1 cellular context compared by ENCODE assay signal in genomic region chr1:23554481-23555224, GRCh38.
TF ChIP-seq lines count a peak whose summit lies in the region.

No MANE protein-coding gene starts in this region.

TF ChIP-seq in K562, 482 proteins besides CTCF, POLR2A, EP300 and RAD21 (continued from another document and continues in another):
- TF ChIP-seq ZBTB40 (IDR thresholded peaks at IDR 0.05): peak; percentile 55; the same call in 1 of the 2 replicates
- TF ChIP-seq ZBTB40 (CRISPR knock-in tag; IDR thresholded peaks at IDR 0.05): no peak
- TF ChIP-seq, protein P1, sequence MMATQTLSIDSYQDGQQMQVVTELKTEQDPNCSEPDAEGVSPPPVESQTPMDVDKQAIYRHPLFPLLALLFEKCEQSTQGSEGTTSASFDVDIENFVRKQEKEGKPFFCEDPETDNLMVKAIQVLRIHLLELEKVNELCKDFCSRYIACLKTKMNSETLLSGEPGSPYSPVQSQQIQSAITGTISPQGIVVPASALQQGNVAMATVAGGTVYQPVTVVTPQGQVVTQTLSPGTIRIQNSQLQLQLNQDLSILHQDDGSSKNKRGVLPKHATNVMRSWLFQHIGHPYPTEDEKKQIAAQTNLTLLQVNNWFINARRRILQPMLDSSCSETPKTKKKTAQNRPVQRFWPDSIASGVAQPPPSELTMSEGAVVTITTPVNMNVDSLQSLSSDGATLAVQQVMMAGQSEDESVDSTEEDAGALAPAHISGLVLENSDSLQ (IDR thresholded peaks at IDR 0.05): no peak
- no peak for TF ChIP-seq HEY1 (CRISPR knock-in tag; IDR thresholded peaks at IDR 0.05; ENCODE audit: borderline replicate concordance)
- TF ChIP-seq HMBOX1 (IDR thresholded peaks at IDR 0.05): no peak
- TF ChIP-seq ZNF780A (CRISPR knock-in tag; IDR thresholded peaks at IDR 0.05): no peak
- TF ChIP-seq NFYB (IDR thresholded peaks at IDR 0.05; ENCODE audit: extremely low read depth, insufficient read length): no peak
- no peak for TF ChIP-seq U2AF1 (optimal IDR thresholded peaks at IDR 0.05; ENCODE audit: low read depth, low read length)
- no peak for TF ChIP-seq KDM1A (IDR thresholded peaks at IDR 0.05)
- TF ChIP-seq, protein P2, sequence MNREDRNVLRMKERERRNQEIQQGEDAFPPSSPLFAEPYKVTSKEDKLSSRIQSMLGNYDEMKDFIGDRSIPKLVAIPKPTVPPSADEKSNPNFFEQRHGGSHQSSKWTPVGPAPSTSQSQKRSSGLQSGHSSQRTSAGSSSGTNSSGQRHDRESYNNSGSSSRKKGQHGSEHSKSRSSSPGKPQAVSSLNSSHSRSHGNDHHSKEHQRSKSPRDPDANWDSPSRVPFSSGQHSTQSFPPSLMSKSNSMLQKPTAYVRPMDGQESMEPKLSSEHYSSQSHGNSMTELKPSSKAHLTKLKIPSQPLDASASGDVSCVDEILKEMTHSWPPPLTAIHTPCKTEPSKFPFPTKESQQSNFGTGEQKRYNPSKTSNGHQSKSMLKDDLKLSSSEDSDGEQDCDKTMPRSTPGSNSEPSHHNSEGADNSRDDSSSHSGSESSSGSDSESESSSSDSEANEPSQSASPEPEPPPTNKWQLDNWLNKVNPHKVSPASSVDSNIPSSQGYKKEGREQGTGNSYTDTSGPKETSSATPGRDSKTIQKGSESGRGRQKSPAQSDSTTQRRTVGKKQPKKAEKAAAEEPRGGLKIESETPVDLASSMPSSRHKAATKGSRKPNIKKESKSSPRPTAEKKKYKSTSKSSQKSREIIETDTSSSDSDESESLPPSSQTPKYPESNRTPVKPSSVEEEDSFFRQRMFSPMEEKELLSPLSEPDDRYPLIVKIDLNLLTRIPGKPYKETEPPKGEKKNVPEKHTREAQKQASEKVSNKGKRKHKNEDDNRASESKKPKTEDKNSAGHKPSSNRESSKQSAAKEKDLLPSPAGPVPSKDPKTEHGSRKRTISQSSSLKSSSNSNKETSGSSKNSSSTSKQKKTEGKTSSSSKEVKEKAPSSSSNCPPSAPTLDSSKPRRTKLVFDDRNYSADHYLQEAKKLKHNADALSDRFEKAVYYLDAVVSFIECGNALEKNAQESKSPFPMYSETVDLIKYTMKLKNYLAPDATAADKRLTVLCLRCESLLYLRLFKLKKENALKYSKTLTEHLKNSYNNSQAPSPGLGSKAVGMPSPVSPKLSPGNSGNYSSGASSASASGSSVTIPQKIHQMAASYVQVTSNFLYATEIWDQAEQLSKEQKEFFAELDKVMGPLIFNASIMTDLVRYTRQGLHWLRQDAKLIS (CRISPR knock-in tag; IDR thresholded peaks at IDR 0.05): no peak; the same call in 1 of the 2 replicates
- TF ChIP-seq ZNF121 (CRISPR knock-in tag; conservative IDR thresholded peaks at IDR 0.05): no peak
- TF ChIP-seq NFE2L1 (tag; IDR thresholded peaks at IDR 0.05; ENCODE audit: borderline replicate concordance, low read depth): no peak
- TF ChIP-seq ZSCAN29 (IDR thresholded peaks at IDR 0.05): peak; percentile 9; the same call in 1 of the 2 replicates
- no peak for TF ChIP-seq ILF3 (IDR thresholded peaks at IDR 0.05; ENCODE audit: borderline replicate concordance)
- TF ChIP-seq, protein P3, sequence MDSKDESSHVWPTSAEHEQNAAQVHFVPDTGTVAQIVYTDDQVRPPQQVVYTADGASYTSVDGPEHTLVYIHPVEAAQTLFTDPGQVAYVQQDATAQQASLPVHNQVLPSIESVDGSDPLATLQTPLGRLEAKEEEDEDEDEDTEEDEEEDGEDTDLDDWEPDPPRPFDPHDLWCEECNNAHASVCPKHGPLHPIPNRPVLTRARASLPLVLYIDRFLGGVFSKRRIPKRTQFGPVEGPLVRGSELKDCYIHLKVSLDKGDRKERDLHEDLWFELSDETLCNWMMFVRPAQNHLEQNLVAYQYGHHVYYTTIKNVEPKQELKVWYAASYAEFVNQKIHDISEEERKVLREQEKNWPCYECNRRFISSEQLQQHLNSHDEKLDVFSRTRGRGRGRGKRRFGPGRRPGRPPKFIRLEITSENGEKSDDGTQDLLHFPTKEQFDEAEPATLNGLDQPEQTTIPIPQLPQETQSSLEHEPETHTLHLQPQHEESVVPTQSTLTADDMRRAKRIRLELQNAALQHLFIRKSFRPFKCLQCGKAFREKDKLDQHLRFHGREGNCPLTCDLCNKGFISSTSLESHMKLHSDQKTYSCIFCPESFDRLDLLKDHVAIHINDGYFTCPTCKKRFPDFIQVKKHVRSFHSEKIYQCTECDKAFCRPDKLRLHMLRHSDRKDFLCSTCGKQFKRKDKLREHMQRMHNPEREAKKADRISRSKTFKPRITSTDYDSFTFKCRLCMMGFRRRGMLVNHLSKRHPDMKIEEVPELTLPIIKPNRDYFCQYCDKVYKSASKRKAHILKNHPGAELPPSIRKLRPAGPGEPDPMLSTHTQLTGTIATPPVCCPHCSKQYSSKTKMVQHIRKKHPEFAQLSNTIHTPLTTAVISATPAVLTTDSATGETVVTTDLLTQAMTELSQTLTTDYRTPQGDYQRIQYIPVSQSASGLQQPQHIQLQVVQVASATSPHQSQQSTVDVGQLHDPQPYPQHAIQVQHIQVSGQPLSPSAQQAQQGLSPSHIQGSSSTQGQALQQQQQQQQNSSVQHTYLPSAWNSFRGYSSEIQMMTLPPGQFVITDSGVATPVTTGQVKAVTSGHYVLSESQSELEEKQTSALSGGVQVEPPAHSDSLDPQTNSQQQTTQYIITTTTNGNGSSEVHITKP (IDR thresholded peaks at IDR 0.05; ENCODE audit: partially characterized antibody): no peak
- TF ChIP-seq IRF9 (tag; IDR thresholded peaks at IDR 0.05): no peak
- no peak for TF ChIP-seq NR0B1 (IDR thresholded peaks at IDR 0.05; ENCODE audit: partially characterized antibody)
- peak; percentile 55; the same call in 1 of the 2 replicates for TF ChIP-seq MBD2 (IDR thresholded peaks at IDR 0.05; ENCODE audit: borderline replicate concordance, low read depth)
- no peak for TF ChIP-seq PYGO2 (tag; IDR thresholded peaks at IDR 0.05)
- no peak for TF ChIP-seq ZNF444 (CRISPR knock-in tag; IDR thresholded peaks at IDR 0.05)
- no peak for TF ChIP-seq ZNF134 (CRISPR knock-in tag; conservative IDR thresholded peaks at IDR 0.05)
- TF ChIP-seq FOXM1 (IDR thresholded peaks at IDR 0.05; ENCODE audit: low read depth): no peak
- TF ChIP-seq FOXM1 (CRISPR knock-in tag; IDR thresholded peaks at IDR 0.05; ENCODE audit: low read depth): no peak; the same call in 1 of the 2 replicates
- no peak for TF ChIP-seq ZNF696 (CRISPR knock-in tag; conservative IDR thresholded peaks at IDR 0.05)
- TF ChIP-seq, protein P4, sequence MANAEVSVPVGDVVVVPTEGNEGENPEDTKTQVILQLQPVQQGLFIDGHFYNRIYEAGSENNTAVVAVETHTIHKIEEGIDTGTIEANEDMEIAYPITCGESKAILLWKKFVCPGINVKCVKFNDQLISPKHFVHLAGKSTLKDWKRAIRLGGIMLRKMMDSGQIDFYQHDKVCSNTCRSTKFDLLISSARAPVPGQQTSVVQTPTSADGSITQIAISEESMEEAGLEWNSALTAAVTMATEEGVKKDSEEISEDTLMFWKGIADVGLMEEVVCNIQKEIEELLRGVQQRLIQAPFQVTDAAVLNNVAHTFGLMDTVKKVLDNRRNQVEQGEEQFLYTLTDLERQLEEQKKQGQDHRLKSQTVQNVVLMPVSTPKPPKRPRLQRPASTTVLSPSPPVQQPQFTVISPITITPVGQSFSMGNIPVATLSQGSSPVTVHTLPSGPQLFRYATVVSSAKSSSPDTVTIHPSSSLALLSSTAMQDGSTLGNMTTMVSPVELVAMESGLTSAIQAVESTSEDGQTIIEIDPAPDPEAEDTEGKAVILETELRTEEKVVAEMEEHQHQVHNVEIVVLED (CRISPR knock-in tag; IDR thresholded peaks at IDR 0.05): no peak
- no peak for TF ChIP-seq FOXA3 (CRISPR knock-in tag; conservative IDR thresholded peaks at IDR 0.05 in 1 of 2, IDR thresholded peaks at IDR 0.05 in 1 of 2)
- TF ChIP-seq MXI1 (IDR thresholded peaks at IDR 0.05; ENCODE audit: low read depth, low read length): peak; percentile 66; the same call in 1 of the 2 replicates
- no peak; the same call in 1 of the 2 replicates for TF ChIP-seq ETV1 (tag; conservative IDR thresholded peaks at IDR 0.05; ENCODE audit: low read depth)
- TF ChIP-seq SRSF7 (optimal IDR thresholded peaks at IDR 0.05; ENCODE audit: low read depth, low read length): no peak
